In the genomic region with DNA sequence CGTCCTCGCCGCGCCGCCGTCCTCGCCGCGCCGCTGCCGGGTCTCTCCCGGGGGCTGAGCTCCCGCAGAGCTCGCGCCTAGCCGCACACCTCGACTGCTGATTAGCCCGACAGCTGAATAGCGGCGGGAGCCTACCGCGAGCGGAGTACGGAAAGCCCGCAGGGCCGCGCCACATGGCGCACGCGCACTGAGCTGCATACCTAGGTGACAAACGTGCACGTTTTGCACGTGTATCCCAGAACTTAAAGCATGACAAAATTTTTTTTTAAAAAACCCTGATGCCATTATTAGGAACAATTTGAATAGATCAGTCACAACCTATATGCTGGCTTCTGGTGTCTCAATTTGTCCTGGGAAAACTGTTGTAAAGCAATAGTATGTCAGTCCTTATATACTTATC, we compare ENCODE assay signal across 9 cellular contexts. TPM values are rescaled to one million over a fixed set of nuclear protein-coding genes. Genes with fewer than 3 reads are reported as not detected.
DNase-seq lines count a peak whose midpoint lies in the region; ATAC-seq and TF ChIP-seq lines count a peak whose summit lies in the region.
"Had no signal": no experiment of that assay in that cellular context is flagged by ENCODE, and none has a peak within 500 bp of the region (broad histone marks: within the 10 kb centered on the region; RNA-seq: fewer than 3 reads in every experiment).

GOLGA8A (minus strand) TSS at position 122 of the 400 bp plus-strand sequence. CDS start 48,117 bp downstream, outside the sequence.

- ATAC-seq in body of pancreas (peak; percentile 84), GM21717 (IDR thresholded peaks at IDR 0.05; ENCODE audit: unreplicated experiment) (no peak)

- H3K27me3 ChIP-seq in body of pancreas (no peaks in the 10 kb centered on the region), iPS-20b (ENCODE audit: insufficient read depth, low read length) (peaks cover 47% of the 10 kb centered on the region)

- H3K36me3 ChIP-seq in body of pancreas (replicated peaks in 1 of 2; ENCODE audit: insufficient read depth in 1 of 2, low read depth in 2 of 2), result no peaks in the 10 kb centered on the region
- H3K36me3 ChIP-seq in iPS-20b (ENCODE audit: insufficient read depth, low read depth, low read length), result no peaks in the 10 kb centered on the region
- H3K36me3 ChIP-seq: neutrophil had no signal

- peak; percentile 43 for DNase-seq in DMS114 treated with DMSO at 0.1 percent for 48 hours (lab: John Stamatoyannopoulos, UW; ENCODE audit: unreplicated experiment)
- DNase-seq in GOT3 (lab: John Stamatoyannopoulos, UW), result peak; percentile 12
- peak; percentile 35 for DNase-seq in NCI-H1048 (lab: John Stamatoyannopoulos, UW)
- peak; percentile 72 for DNase-seq in T-helper 9 cell
- DNase-seq in body of pancreas, result peak; percentile 65 to 81 (median 76)

- H3K4me1 ChIP-seq in body of pancreas (peaks cover 15% of the 10 kb centered on the region), iPS-20b (ENCODE audit: insufficient read depth, low read length) (no peaks in the 10 kb centered on the region)

- intact Hi-C loops in body of pancreas (cut with DNase I), result no loop called here

- H3K4me3 ChIP-seq in body of pancreas, result peak within 1 kb of the TSS in 1 of 2 donors; percentile 22
- H3K4me3 ChIP-seq in iPS-20b (ENCODE audit: low read length), result peak within 1 kb of the TSS; percentile 66
- H3K4me3 ChIP-seq in skin epidermis, result peak within 1 kb of the TSS; percentile 31 to 73 (median 53)

- no peak within 1 kb of the TSS; the same call in 1 of the 2 replicates for H3K9ac ChIP-seq in iPS-20b (ENCODE audit: low read depth, low read length)

- H3K27ac ChIP-seq in body of pancreas (peak within 1 kb of the TSS in 1 of 4 donors; percentile 50), iPS-20b (ENCODE audit: low read length) (no peak within 1 kb of the TSS), skin epidermis (peak within 1 kb of the TSS in 14 of 21 experiments; percentile 10 to 80 (median 54))
- H3K27ac ChIP-seq: neutrophil had no signal

- TF ChIP-seq CTCF in body of pancreas (IDR thresholded peaks at IDR 0.05), result no peak

- no peaks in the 10 kb centered on the region for H3K9me3 ChIP-seq in body of pancreas
- H3K9me3 ChIP-seq in iPS-20b (ENCODE audit: insufficient read depth, low read depth, low read length), result peaks cover 5% of the 10 kb centered on the region
- H3K9me3 ChIP-seq: neutrophil had no signal

- TF ChIP-seq POLR2A in body of pancreas (IDR thresholded peaks at IDR 0.05), result peak in 1 of 3 donors; percentile 28

- WGBS in body of pancreas, 2 donors, result 0 to 7% methylated on average over 3 to 22 of the region's 33 CpGs

RNA-seq across cellular contexts. Expression of gene GOLGA8A, which starts in this region (rescaled TPM):
- total RNA-seq in body of pancreas, result 100 to 1,000 TPM in 1 of 2 donors, 10 to 100 TPM in 1; 65.6 to 124 TPM

Comparison
In these comparisons a context has a peak if more than half of its experiments do, and no peak if none do; other contexts are left out.
1. DNase-seq: peak in every context shown above with its lines; median percentile 76 in body of pancreas; 72 in T-helper 9 cell; 43 in DMS114 treated with DMSO at 0.1 percent for 48 hours; 35 in NCI-H1048; 12 in GOT3.